22 cellular contexts compared by ENCODE assay signal in genomic region chr10:7082967-7083366, GRCh38.
"Had no signal": no experiment of that assay in that cellular context is flagged by ENCODE, and none has a peak within 500 bp of the region (broad histone marks: within the 10 kb centered on the region; RNA-seq: fewer than 3 reads in every experiment).

No MANE protein-coding gene starts in this region.

- ATAC-seq: activated T-cell treated with anti-CD3 and anti-CD28 coated beads, Interleukin-2, amount 50 U/mL, for 72 hours; heart right ventricle; lower lobe of right lung; stimulated activated memory B cell treated with anti-CD40 and anti-IgM and Interleukin-4, amounts not matched to agents 10 μg/mL and 1 μg/mL and 100 μg/mL, for 72 hours; upper lobe of right lung had no signal

- H3K27ac Mint-ChIP-seq: activated naive CD4-positive, alpha-beta T cell treated with anti-CD3 and anti-CD28 coated beads, Interleukin-2, amount 50 U/mL, for 24 hours; activated T-cell treated with anti-CD3 and anti-CD28 coated beads, Interleukin-2, amount 50 U/mL, for 72 hours; stimulated activated memory B cell treated with anti-CD40 and anti-IgM and Interleukin-4, amounts not matched to agents 10 μg/mL and 1 μg/mL and 100 μg/mL, for 72 hours had no signal

- H3K9me3 Mint-ChIP-seq: activated naive CD4-positive, alpha-beta T cell treated with anti-CD3 and anti-CD28 coated beads, Interleukin-2, amount 50 U/mL, for 24 hours; activated T-cell treated with anti-CD3 and anti-CD28 coated beads, Interleukin-2, amount 50 U/mL, for 72 hours; nephron; stimulated activated memory B cell treated with anti-CD40 and anti-IgM and Interleukin-4, amounts not matched to agents 10 μg/mL and 1 μg/mL and 100 μg/mL, for 72 hours had no signal

- H3K36me3 Mint-ChIP-seq: activated naive CD4-positive, alpha-beta T cell treated with anti-CD3 and anti-CD28 coated beads, Interleukin-2, amount 50 U/mL, for 24 hours; stimulated activated memory B cell treated with anti-CD40 and anti-IgM and Interleukin-4, amounts not matched to agents 10 μg/mL and 1 μg/mL and 100 μg/mL, for 72 hours had no signal

- H3K4me3 ChIP-seq: adrenal gland, esophagus muscularis mucosa, heart right ventricle, lower lobe of right lung, sigmoid colon, spleen, thoracic aorta, upper lobe of right lung had no signal

- H3K4me1 ChIP-seq: lower lobe of right lung, upper lobe of right lung had no signal

- H3K4me1 Mint-ChIP-seq: activated naive CD4-positive, alpha-beta T cell treated with anti-CD3 and anti-CD28 coated beads, Interleukin-2, amount 50 U/mL, for 24 hours; stimulated activated memory B cell treated with anti-CD40 and anti-IgM and Interleukin-4, amounts not matched to agents 10 μg/mL and 1 μg/mL and 100 μg/mL, for 72 hours had no signal

- H3K27ac ChIP-seq: adrenal gland, esophagus muscularis mucosa, heart right ventricle, lower lobe of right lung, sigmoid colon, spleen, thoracic aorta, upper lobe of right lung had no signal

- H3K4me3 Mint-ChIP-seq: activated naive CD4-positive, alpha-beta T cell treated with anti-CD3 and anti-CD28 coated beads, Interleukin-2, amount 50 U/mL, for 24 hours; activated T-cell treated with anti-CD3 and anti-CD28 coated beads, Interleukin-2, amount 50 U/mL, for 72 hours; nephron; stimulated activated memory B cell treated with anti-CD40 and anti-IgM and Interleukin-4, amounts not matched to agents 10 μg/mL and 1 μg/mL and 100 μg/mL, for 72 hours had no signal

- H3K27me3 ChIP-seq: adrenal gland, esophagus muscularis mucosa, spleen had no signal

- DNase-seq: activated CD4-positive, alpha-beta T cell treated with anti-CD3 and anti-CD28 coated beads, Interleukin-2, amount 50 U/mL, for 4 hours; activated CD4-positive, CD25-positive, alpha-beta regulatory T cell treated with anti-CD3 and anti-CD28 coated beads, Interleukin-2, amount 50 U/mL, for 72 hours; activated gamma-delta T cell; activated T-cell treated with anti-CD3 and anti-CD28 coated beads, Interleukin-2, amount 50 U/mL, for 72 hours; adrenal gland; effector CD4-positive, alpha-beta T cell; heart right ventricle; lower lobe of right lung; midbrain; occipital lobe; posterior cingulate gyrus; sigmoid colon; spleen; stimulated activated CD4-positive, alpha-beta T cell treated with anti-CD3 and anti-CD28 coated beads, Interleukin-4, amount 100 ng/mL, for 4 hours; T-helper 1 cell; T-helper 9 cell; upper lobe of right lung had no signal

- H3K36me3 ChIP-seq: adrenal gland, esophagus muscularis mucosa, heart right ventricle, lower lobe of right lung, sigmoid colon, spleen, thoracic aorta, upper lobe of right lung had no signal

- H3K9me3 ChIP-seq: adrenal gland, esophagus muscularis mucosa, heart right ventricle, lower lobe of right lung, sigmoid colon, spleen, thoracic aorta, upper lobe of right lung had no signal
